26 cellular contexts compared by ENCODE assay signal in genomic region chr1:18711561-18712253, GRCh38.
"Had no signal": no experiment of that assay in that cellular context is flagged by ENCODE, and none has a peak within 500 bp of the region (broad histone marks: within the 10 kb centered on the region; RNA-seq: fewer than 3 reads in every experiment).

No MANE protein-coding gene starts in this region.

- H3K4me3 ChIP-seq: breast epithelium had no signal

- ATAC-seq: activated CD4-positive, CD25-positive, alpha-beta regulatory T cell treated with anti-CD3 and anti-CD28 coated beads, Interleukin-2, amount 50 U/mL, for 24 hours; activated CD8-positive, alpha-beta memory T cell treated with anti-CD3 and anti-CD28 coated beads, Interleukin-2, amount 10 ng/mL, durations not matched to agents 7 days and 5 days; activated CD8-positive, alpha-beta T cell treated with anti-CD3 and anti-CD28 coated beads, Interleukin-2, amount 10 ng/mL, durations not matched to agents 7 days and 5 days had no signal

- H3K36me3 ChIP-seq: breast epithelium had no signal

- H3K27ac ChIP-seq: breast epithelium had no signal

- H3K9me3 ChIP-seq: breast epithelium had no signal

- H3K27ac Mint-ChIP-seq: activated CD8-positive, alpha-beta memory T cell treated with anti-CD3 and anti-CD28 coated beads, Interleukin-2, amount 10 ng/mL, durations not matched to agents 7 days and 5 days; activated CD8-positive, alpha-beta T cell treated with anti-CD3 and anti-CD28 coated beads, Interleukin-2, amount 10 ng/mL, durations not matched to agents 7 days and 5 days; activated naive CD4-positive, alpha-beta T cell treated with anti-CD3 and anti-CD28 coated beads, Interleukin-2, amount 50 U/mL, for 24 hours; activated T-cell treated with anti-CD3 and anti-CD28 coated beads, Interleukin-2, amount 50 U/mL, for 24 hours; activated T-helper 1 cell treated with anti-CD3 and anti-CD28 coated beads, Interleukin-12 subunit alpha, Interleukin-12 subunit beta, Interleukin-2, Interleukin-4 antibody, amounts not matched to agents 30 ng/mL and 10 ng/mL and 1 ng/mL, durations not matched to agents 14 hours and 24 hours and 36 hours; T-helper 1 cell treated with Interleukin-12 subunit alpha and Interleukin-12 subunit beta and Interleukin-4 antibody, amounts not matched to agents 30 μg/mL and 1 μg/mL, for 36 hours had no signal

- H3K4me3 Mint-ChIP-seq: activated CD8-positive, alpha-beta memory T cell treated with anti-CD3 and anti-CD28 coated beads, Interleukin-2, amount 10 ng/mL, durations not matched to agents 7 days and 5 days; activated CD8-positive, alpha-beta T cell treated with anti-CD3 and anti-CD28 coated beads, Interleukin-2, amount 10 ng/mL, durations not matched to agents 7 days and 5 days; activated naive CD4-positive, alpha-beta T cell treated with anti-CD3 and anti-CD28 coated beads, Interleukin-2, amount 50 U/mL, for 24 hours; activated T-cell treated with anti-CD3 and anti-CD28 coated beads, Interleukin-2, amount 50 U/mL, for 24 hours; activated T-helper 1 cell treated with anti-CD3 and anti-CD28 coated beads, Interleukin-12 subunit alpha, Interleukin-12 subunit beta, Interleukin-2, Interleukin-4 antibody, amounts not matched to agents 30 ng/mL and 10 ng/mL and 1 ng/mL, durations not matched to agents 14 hours and 24 hours and 36 hours; T-helper 1 cell treated with Interleukin-12 subunit alpha and Interleukin-12 subunit beta and Interleukin-4 antibody, amounts not matched to agents 30 μg/mL and 1 μg/mL, for 36 hours had no signal

- H3K4me1 Mint-ChIP-seq: activated CD8-positive, alpha-beta memory T cell treated with anti-CD3 and anti-CD28 coated beads, Interleukin-2, amount 10 ng/mL, durations not matched to agents 7 days and 5 days; activated naive CD4-positive, alpha-beta T cell treated with anti-CD3 and anti-CD28 coated beads, Interleukin-2, amount 50 U/mL, for 24 hours had no signal

- DNase-seq: activated CD4-positive, alpha-beta T cell treated with anti-CD3 and anti-CD28 coated beads for 48 hours; activated CD4-positive, alpha-beta T cell treated with anti-CD3 and anti-CD28 coated beads, Interleukin-2, amount 50 U/mL, for 4 hours; activated CD8-positive, alpha-beta memory T cell treated with anti-CD3 and anti-CD28 coated beads, Interleukin-2, amount 10 ng/mL, durations not matched to agents 7 days and 5 days; activated CD8-positive, alpha-beta T cell treated with anti-CD3 and anti-CD28 coated beads, Interleukin-2, amount 10 ng/mL, durations not matched to agents 7 days and 5 days; activated effector memory CD4-positive, alpha-beta T cell treated with Interleukin-2 at 50 U/mL for 16 hours; activated naive CD4-positive, alpha-beta T cell; activated T-cell treated with anti-CD3 and anti-CD28 coated beads, Interleukin-2, amount 50 U/mL, for 24 hours; aorta; caudate nucleus; Karpas-422; NCI-H1092; NCI-H1417 treated with DMSO at 0.1 percent for 48 hours; NCI-H1694; NCI-H2029; NCI-H2107; NCI-H2171 treated with DMSO at 0.1 percent for 48 hours; NCI-H226; NCI-H526; NCI-H774; NK-92 treated with Interleukin-12 subunit alpha and Interleukin-12 subunit beta, amount 100 ng/mL, for 24 hours; SHP77 had no signal

- H3K9me3 Mint-ChIP-seq: activated naive CD4-positive, alpha-beta T cell treated with anti-CD3 and anti-CD28 coated beads, Interleukin-2, amount 50 U/mL, for 24 hours; activated T-cell treated with anti-CD3 and anti-CD28 coated beads, Interleukin-2, amount 50 U/mL, for 24 hours; activated T-helper 1 cell treated with anti-CD3 and anti-CD28 coated beads, Interleukin-12 subunit alpha, Interleukin-12 subunit beta, Interleukin-2, Interleukin-4 antibody, amounts not matched to agents 30 ng/mL and 10 ng/mL and 1 ng/mL, durations not matched to agents 14 hours and 24 hours and 36 hours; T-helper 1 cell treated with Interleukin-12 subunit alpha and Interleukin-12 subunit beta and Interleukin-4 antibody, amounts not matched to agents 30 μg/mL and 1 μg/mL, for 36 hours had no signal

- H3K36me3 Mint-ChIP-seq: activated CD8-positive, alpha-beta memory T cell treated with anti-CD3 and anti-CD28 coated beads, Interleukin-2, amount 10 ng/mL, durations not matched to agents 7 days and 5 days; activated naive CD4-positive, alpha-beta T cell treated with anti-CD3 and anti-CD28 coated beads, Interleukin-2, amount 50 U/mL, for 24 hours had no signal

- H3K4me1 ChIP-seq: breast epithelium had no signal
